16 cellular contexts compared by ENCODE assay signal in genomic region chr5:14242871-14243383, GRCh38.
"Had no signal": no experiment of that assay in that cellular context is flagged by ENCODE, and none has a peak within 500 bp of the region (broad histone marks: within the 10 kb centered on the region; RNA-seq: fewer than 3 reads in every experiment).

No MANE protein-coding gene starts in this region.

- H3K27me3 ChIP-seq: ascending aorta, dorsolateral prefrontal cortex, uterus had no signal

- H3K36me3 ChIP-seq: ascending aorta, uterus had no signal

- H3K9me3 Mint-ChIP-seq: naive thymus-derived CD4-positive, alpha-beta T cell had no signal

- ATAC-seq: naive thymus-derived CD4-positive, alpha-beta T cell had no signal

- H3K4me3 ChIP-seq: ascending aorta, dorsolateral prefrontal cortex, uterus had no signal

- H3K4me3 Mint-ChIP-seq: naive thymus-derived CD4-positive, alpha-beta T cell had no signal

- H3K36me3 Mint-ChIP-seq: naive thymus-derived CD4-positive, alpha-beta T cell had no signal

- H3K27ac Mint-ChIP-seq: naive thymus-derived CD4-positive, alpha-beta T cell had no signal

- H3K27ac ChIP-seq: ascending aorta, uterus had no signal

- H3K9me3 ChIP-seq: ascending aorta, uterus had no signal

- H3K4me1 Mint-ChIP-seq: naive thymus-derived CD4-positive, alpha-beta T cell had no signal

- DNase-seq: activated CD4-positive, alpha-beta T cell treated with anti-CD3 and anti-CD28 coated beads for 1 hour; activated CD4-positive, alpha-beta T cell treated with anti-CD3 and anti-CD28 coated beads, Interleukin-2, amount 50 U/mL, for 4 hours; activated naive CD4-positive, alpha-beta T cell treated with Interleukin-2 at 50 U/mL for 16 hours; activated T-cell treated with anti-CD3 and anti-CD28 coated beads for 4 hours; erythroblast; kidney glomerular epithelial cell; naive thymus-derived CD4-positive, alpha-beta T cell; posterior cingulate gyrus; retina; stimulated activated CD4-positive, alpha-beta T cell treated with anti-CD3 and anti-CD28 coated beads, Interleukin-12 subunit alpha, Interleukin-12 subunit beta, amount 100 ng/mL, for 4 hours; stimulated activated CD4-positive, alpha-beta T cell treated with anti-CD3 and anti-CD28 coated beads, Interleukin-2, amount 100 ng/mL, for 24 hours; T-helper 1 cell; T1000; uterus had no signal
